In the genomic region with DNA sequence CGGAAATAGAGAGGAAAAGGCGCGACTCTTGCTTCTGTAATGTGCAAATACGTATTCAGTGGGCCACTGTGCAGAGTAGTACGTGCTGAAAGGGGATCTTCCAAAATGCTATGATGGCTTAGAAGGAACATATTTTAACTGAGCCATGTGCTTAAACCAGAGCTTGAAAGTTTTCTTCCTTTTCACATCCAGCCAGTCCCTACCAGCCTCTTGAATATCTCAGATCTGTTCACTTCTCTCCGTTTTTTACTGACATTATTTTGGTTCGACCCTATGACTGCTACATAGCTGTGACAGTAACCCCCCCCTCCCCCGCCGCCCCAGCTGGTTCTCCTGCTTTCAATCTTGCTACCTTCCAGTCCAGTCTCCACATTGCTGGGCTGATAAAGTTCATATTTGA, we compare ENCODE assay signal across 8 cellular contexts. TPM values are rescaled to one million over a fixed set of nuclear protein-coding genes. Genes with fewer than 3 reads are reported as not detected.
DNase-seq lines count a peak whose midpoint lies in the region; TF ChIP-seq lines count a peak whose summit lies in the region.

No MANE protein-coding gene starts in this region.

- H2AFZ ChIP-seq in SU-DHL-6 (ENCODE audit: low read depth, low read length, severe bottlenecking) = peak overlapping the region; percentile 85

- no peaks in the 10 kb centered on the region for H3K36me3 ChIP-seq in SU-DHL-6 (ENCODE audit: low read length)
- H3K36me3 ChIP-seq in skeletal muscle tissue (ENCODE audit: control insufficient read depth in 3 of 3, insufficient read depth in 3 of 3, low read length in 3 of 3) = no peaks in the 10 kb centered on the region

- H3K9me2 ChIP-seq in SU-DHL-6 (replicated peaks; ENCODE audit: insufficient read depth, low read length) = no peaks in the 10 kb centered on the region

- peaks cover 24 to 28% (median 25%) of the 10 kb centered on the region in 3 donors for H3K4me1 ChIP-seq in skeletal muscle tissue (ENCODE audit: control insufficient read depth in 3 of 3, insufficient read depth in 3 of 3, low read length in 3 of 3)

- H3K4me2 ChIP-seq in SU-DHL-6 (ENCODE audit: low read depth, low read length, poor library complexity, severe bottlenecking) = peak overlapping the region; percentile 91

- H3K27ac ChIP-seq in SU-DHL-6 (ENCODE audit: low read depth, low read length) (peak overlapping the region; percentile 27), skeletal muscle tissue (ENCODE audit: low read depth, low read length) (no peak overlapping the region)

- H3K4me3 ChIP-seq in SU-DHL-6 (ENCODE audit: insufficient read depth, low read length, poor library complexity, severe bottlenecking) = peak overlapping the region; percentile 85
- peak overlapping the region; percentile 87 for H3K4me3 ChIP-seq in fibroblast of mammary gland (ENCODE audit: control insufficient read depth, low read depth, low read length)
- H3K4me3 ChIP-seq in skeletal muscle tissue (ENCODE audit: low read length in 3 of 3) = peak overlapping the region; percentile 74 to 92 (median 90)

- 0 out of 2 replicates have a peak, but pooled peaks cover 3% of the 10 kb centered on the region for H4K20me1 ChIP-seq in SU-DHL-6 (ENCODE audit: low read depth, low read length)

- H3K9ac ChIP-seq in SU-DHL-6 (ENCODE audit: low read length) (peak overlapping the region; percentile 64), skeletal muscle tissue (ENCODE audit: low read depth in 1 of 3, low read length in 3 of 3) (no peak overlapping the region)

- peaks cover 54% of the 10 kb centered on the region for H3K79me2 ChIP-seq in SU-DHL-6 (ENCODE audit: insufficient read depth, low read length)

- H3K9me3 ChIP-seq in SU-DHL-6 (ENCODE audit: insufficient read depth, low read length) (no peaks in the 10 kb centered on the region), skeletal muscle tissue (ENCODE audit: control insufficient read depth in 3 of 3, low read length in 3 of 3) (no peaks in the 10 kb centered on the region)

- peaks cover 20% of the 10 kb centered on the region for H3F3A ChIP-seq in SU-DHL-6 (ENCODE audit: insufficient read depth)

- H3K27me3 ChIP-seq in SU-DHL-6 (ENCODE audit: low read length) (no peaks in the 10 kb centered on the region), skeletal muscle tissue (ENCODE audit: control insufficient read depth in 3 of 3, insufficient read depth in 3 of 3, low read length in 3 of 3) (no peaks in the 10 kb centered on the region)

- TF ChIP-seq CTCF in SU-DHL-6 (IDR thresholded peaks at IDR 0.05; ENCODE audit: insufficient read depth, low read length, poor library complexity, severe bottlenecking) (no peak), fibroblast of mammary gland (conservative IDR thresholded peaks at IDR 0.05; ENCODE audit: control insufficient read depth, insufficient read depth, low read depth, low read length) (no peak)

- DNase-seq in NCI-H82 (lab: John Stamatoyannopoulos, UW) = peak; percentile 26
- no peak for DNase-seq in NCI-H82 treated with DMSO at 0.1 percent for 48 hours (lab: John Stamatoyannopoulos, UW; ENCODE audit: unreplicated experiment)
- no peak for DNase-seq in fibroblast of mammary gland (ENCODE audit: low read depth)
- no peak for DNase-seq in cortex of kidney (lab: John Stamatoyannopoulos, UW)
- no peak for DNase-seq in cerebellum (ENCODE audit: low spot score)
- DNase-seq in activated CD4-positive, alpha-beta T cell treated with anti-CD3 and anti-CD28 coated beads for 4 hours = no peak

RNA-seq across cellular contexts. Expression of a gene that starts 0.6 kb away (rescaled TPM):
- 1.6 TPM for total RNA-seq in skeletal muscle tissue
- 4.1 TPM for total RNA-seq in cerebellum

RNA-seq across cellular contexts. Expression of a gene that starts 1.9 kb away (rescaled TPM):
- total RNA-seq in skeletal muscle tissue = 71.0 TPM
- 40.0 TPM for total RNA-seq in cerebellum
